2 cellular contexts compared by ENCODE assay signal in the genomic region with DNA sequence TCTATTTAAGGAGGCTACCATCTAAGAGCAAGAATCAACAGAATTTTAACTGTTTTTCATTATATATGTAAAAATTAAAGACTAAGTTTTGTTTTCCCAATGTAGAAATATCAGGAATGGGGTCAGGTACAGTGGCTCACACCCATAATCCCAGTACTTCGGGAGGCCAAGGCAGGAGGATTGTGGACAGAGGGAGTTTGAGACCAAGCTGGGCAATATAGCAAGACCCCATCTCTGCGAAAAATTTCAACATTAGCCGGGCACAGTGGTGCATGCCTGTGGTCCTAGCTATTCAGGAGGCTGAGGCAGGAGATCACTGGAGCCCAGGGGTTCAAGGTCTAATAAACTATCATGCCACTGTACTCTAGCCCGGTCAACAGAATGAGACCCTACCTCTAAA.
TF ChIP-seq lines count a peak whose summit lies in the region.

No MANE protein-coding gene starts in this region.

TF ChIP-seq in HepG2, 621 proteins besides CTCF, POLR2A, EP300 and RAD21:
- TF ChIP-seq, protein P1, sequence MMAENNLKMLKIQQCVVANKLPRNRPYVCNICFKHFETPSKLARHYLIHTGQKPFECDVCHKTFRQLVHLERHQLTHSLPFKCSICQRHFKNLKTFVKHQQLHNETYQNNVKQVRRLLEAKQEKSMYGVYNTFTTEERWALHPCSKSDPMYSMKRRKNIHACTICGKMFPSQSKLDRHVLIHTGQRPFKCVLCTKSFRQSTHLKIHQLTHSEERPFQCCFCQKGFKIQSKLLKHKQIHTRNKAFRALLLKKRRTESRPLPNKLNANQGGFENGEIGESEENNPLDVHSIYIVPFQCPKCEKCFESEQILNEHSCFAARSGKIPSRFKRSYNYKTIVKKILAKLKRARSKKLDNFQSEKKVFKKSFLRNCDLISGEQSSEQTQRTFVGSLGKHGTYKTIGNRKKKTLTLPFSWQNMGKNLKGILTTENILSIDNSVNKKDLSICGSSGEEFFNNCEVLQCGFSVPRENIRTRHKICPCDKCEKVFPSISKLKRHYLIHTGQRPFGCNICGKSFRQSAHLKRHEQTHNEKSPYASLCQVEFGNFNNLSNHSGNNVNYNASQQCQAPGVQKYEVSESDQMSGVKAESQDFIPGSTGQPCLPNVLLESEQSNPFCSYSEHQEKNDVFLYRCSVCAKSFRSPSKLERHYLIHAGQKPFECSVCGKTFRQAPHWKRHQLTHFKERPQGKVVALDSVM (CRISPR knock-in tag; IDR thresholded peaks at IDR 0.05): peak; percentile 50; the same call in 1 of the 2 replicates
- TF ChIP-seq ZNF121 (CRISPR knock-in tag; IDR thresholded peaks at IDR 0.05): peak; percentile 90
- TF ChIP-seq KDM1A (CRISPR knock-in tag; IDR thresholded peaks at IDR 0.05): 0 out of 2 replicates have a peak, but pooled peaks have one; percentile 21
- no peak for TF ChIP-seq HOXA9 (CRISPR knock-in tag; IDR thresholded peaks at IDR 0.05; ENCODE audit: borderline replicate concordance)
TF ChIP-seq in HepG2: peak in this region for 3.

TF ChIP-seq in WTC11, 78 proteins besides CTCF, POLR2A, EP300 and RAD21:
- TF ChIP-seq ZNF121 (CRISPR knock-in tag; IDR thresholded peaks at IDR 0.05) (peak; percentile 44; the same call in 1 of the 2 replicates), NR1H2 (CRISPR knock-in tag; IDR thresholded peaks at IDR 0.05) (no peak)
